In the genomic region with DNA sequence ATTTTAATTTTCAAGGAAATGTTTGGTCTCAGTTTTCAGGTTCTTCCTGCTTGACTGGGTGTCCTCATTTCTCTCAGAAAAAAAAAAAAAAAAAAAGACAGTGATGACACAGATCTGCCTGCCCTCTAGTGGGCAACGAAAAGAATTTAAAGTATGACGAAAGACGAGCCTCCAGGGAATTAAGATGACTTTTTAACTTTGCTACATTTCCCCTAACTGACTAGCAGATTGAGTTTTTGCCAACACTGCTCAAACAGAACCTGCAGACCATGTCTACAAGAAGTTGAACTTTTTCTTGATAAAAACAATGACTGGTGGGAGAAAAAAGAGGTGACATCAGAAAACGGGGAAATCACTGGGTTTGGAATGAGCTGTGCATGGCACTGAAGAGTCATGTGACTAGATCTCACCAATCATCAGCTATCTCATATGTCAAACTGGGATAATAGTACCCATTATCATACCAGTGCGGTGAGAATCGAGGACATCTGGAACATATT, we compare ENCODE assay signal across 1 cellular context.
TF ChIP-seq lines count a peak whose summit lies in the region.

No MANE protein-coding gene starts in this region.

TF ChIP-seq in GM12878, 131 proteins besides CTCF, POLR2A, EP300 and RAD21 (continued from another document):
- TF ChIP-seq, protein P1, sequence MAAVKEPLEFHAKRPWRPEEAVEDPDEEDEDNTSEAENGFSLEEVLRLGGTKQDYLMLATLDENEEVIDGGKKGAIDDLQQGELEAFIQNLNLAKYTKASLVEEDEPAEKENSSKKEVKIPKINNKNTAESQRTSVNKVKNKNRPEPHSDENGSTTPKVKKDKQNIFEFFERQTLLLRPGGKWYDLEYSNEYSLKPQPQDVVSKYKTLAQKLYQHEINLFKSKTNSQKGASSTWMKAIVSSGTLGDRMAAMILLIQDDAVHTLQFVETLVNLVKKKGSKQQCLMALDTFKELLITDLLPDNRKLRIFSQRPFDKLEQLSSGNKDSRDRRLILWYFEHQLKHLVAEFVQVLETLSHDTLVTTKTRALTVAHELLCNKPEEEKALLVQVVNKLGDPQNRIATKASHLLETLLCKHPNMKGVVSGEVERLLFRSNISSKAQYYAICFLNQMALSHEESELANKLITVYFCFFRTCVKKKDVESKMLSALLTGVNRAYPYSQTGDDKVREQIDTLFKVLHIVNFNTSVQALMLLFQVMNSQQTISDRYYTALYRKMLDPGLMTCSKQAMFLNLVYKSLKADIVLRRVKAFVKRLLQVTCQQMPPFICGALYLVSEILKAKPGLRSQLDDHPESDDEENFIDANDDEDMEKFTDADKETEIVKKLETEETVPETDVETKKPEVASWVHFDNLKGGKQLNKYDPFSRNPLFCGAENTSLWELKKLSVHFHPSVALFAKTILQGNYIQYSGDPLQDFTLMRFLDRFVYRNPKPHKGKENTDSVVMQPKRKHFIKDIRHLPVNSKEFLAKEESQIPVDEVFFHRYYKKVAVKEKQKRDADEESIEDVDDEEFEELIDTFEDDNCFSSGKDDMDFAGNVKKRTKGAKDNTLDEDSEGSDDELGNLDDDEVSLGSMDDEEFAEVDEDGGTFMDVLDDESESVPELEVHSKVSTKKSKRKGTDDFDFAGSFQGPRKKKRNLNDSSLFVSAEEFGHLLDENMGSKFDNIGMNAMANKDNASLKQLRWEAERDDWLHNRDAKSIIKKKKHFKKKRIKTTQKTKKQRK (IDR thresholded peaks at IDR 0.05; ENCODE audit: low read depth, low read length): no peak
- TF ChIP-seq BRCA1 (IDR thresholded peaks at IDR 0.05; ENCODE audit: low read depth, low read length): no peak
- TF ChIP-seq SUZ12 (IDR thresholded peaks at IDR 0.05; ENCODE audit: unreplicated experiment): no peak
- no peak for TF ChIP-seq ZNF622 (IDR thresholded peaks at IDR 0.05)
- TF ChIP-seq KDM1A (IDR thresholded peaks at IDR 0.05; ENCODE audit: borderline replicate concordance): no peak
- TF ChIP-seq WRNIP1 (IDR thresholded peaks at IDR 0.05; ENCODE audit: borderline replicate concordance, low read depth, low read length): no peak
- TF ChIP-seq, protein P2, sequence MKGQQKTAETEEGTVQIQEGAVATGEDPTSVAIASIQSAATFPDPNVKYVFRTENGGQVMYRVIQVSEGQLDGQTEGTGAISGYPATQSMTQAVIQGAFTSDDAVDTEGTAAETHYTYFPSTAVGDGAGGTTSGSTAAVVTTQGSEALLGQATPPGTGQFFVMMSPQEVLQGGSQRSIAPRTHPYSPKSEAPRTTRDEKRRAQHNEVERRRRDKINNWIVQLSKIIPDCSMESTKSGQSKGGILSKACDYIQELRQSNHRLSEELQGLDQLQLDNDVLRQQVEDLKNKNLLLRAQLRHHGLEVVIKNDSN (IDR thresholded peaks at IDR 0.05; ENCODE audit: borderline replicate concordance, extremely low read length, insufficient read depth, low read depth, low read length): no peak
- TF ChIP-seq, protein P3, sequence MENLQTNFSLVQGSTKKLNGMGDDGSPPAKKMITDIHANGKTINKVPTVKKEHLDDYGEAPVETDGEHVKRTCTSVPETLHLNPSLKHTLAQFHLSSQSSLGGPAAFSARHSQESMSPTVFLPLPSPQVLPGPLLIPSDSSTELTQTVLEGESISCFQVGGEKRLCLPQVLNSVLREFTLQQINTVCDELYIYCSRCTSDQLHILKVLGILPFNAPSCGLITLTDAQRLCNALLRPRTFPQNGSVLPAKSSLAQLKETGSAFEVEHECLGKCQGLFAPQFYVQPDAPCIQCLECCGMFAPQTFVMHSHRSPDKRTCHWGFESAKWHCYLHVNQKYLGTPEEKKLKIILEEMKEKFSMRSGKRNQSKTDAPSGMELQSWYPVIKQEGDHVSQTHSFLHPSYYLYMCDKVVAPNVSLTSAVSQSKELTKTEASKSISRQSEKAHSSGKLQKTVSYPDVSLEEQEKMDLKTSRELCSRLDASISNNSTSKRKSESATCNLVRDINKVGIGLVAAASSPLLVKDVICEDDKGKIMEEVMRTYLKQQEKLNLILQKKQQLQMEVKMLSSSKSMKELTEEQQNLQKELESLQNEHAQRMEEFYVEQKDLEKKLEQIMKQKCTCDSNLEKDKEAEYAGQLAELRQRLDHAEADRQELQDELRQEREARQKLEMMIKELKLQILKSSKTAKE (IDR thresholded peaks at IDR 0.05; ENCODE audit: low read depth, poor library complexity, severe bottlenecking): peak; percentile 45
- no peak for TF ChIP-seq PAX8 (IDR thresholded peaks at IDR 0.05)
- TF ChIP-seq NR2C2 (IDR thresholded peaks at IDR 0.05; ENCODE audit: borderline replicate concordance, control insufficient read depth, insufficient read length, low read depth): no peak
- no peak for TF ChIP-seq ETV6 (conservative IDR thresholded peaks at IDR 0.05 in 1 of 2, IDR thresholded peaks at IDR 0.05 in 1 of 2; ENCODE audit: borderline replicate concordance in 1 of 2, low read depth in 1 of 2)
- no peak for TF ChIP-seq MTA2 (IDR thresholded peaks at IDR 0.05; ENCODE audit: low read depth)
- TF ChIP-seq ZBED1 (IDR thresholded peaks at IDR 0.05; ENCODE audit: borderline replicate concordance): no peak
- TF ChIP-seq HSF1 (IDR thresholded peaks at IDR 0.05; ENCODE audit: low read depth, low read length): no peak
- TF ChIP-seq CBX3 (IDR thresholded peaks at IDR 0.05; ENCODE audit: borderline replicate concordance, low read depth): no peak
- TF ChIP-seq CEBPB (IDR thresholded peaks at IDR 0.05; ENCODE audit: borderline replicate concordance in 1 of 2, low read depth in 2 of 2, low read length in 2 of 2): no peak
- peak; percentile 20; the same call in 1 of the 2 replicates for TF ChIP-seq RB1 (IDR thresholded peaks at IDR 0.05; ENCODE audit: borderline replicate concordance)
- TF ChIP-seq MYB (IDR thresholded peaks at IDR 0.05; ENCODE audit: borderline replicate concordance, low read depth, low read length): no peak
- no peak for TF ChIP-seq SIN3A (IDR thresholded peaks at IDR 0.05; ENCODE audit: low read depth, low read length)
- peak; percentile 79 for TF ChIP-seq CREM (IDR thresholded peaks at IDR 0.05; ENCODE audit: low read depth)
